ENCODE assay signal across 8 cellular contexts in genomic region chr14:104665663-104666522, GRCh38. TPM values are rescaled to one million over a fixed set of nuclear protein-coding genes. Genes with fewer than 3 reads are reported as not detected.
DNase-seq lines count a peak whose midpoint lies in the region; ATAC-seq and TF ChIP-seq lines count a peak whose summit lies in the region.

No MANE protein-coding gene starts in this region.

- peak; percentile 61 for DNase-seq in Right ventricle myocardium superior
- no peak for DNase-seq in cardiac septum (ENCODE audit: low spot score)
- peak; percentile 48 for DNase-seq in activated CD4-positive, CD25-positive, alpha-beta regulatory T cell treated with anti-CD3 and anti-CD28 coated beads, Interleukin-2, amount 50 U/mL, for 72 hours
- peak; percentile 36 for DNase-seq in epithelial cell of esophagus (ENCODE audit: low read depth)
- peak; percentile 76 for DNase-seq in neural crest cell (ENCODE audit: low read depth, low spot score)
- DNase-seq in GM19238 (ENCODE audit: insufficient read length, low spot score): no peak
- no peak for DNase-seq in NCI-H187 treated with DMSO at 0.1 percent for 48 hours (lab: John Stamatoyannopoulos, UW)

- peak overlapping the region; percentile 96 for H3K27ac Mint-ChIP-seq in neural crest cell (ENCODE audit: unreplicated experiment)

- TF ChIP-seq CTCF in epithelial cell of esophagus (IDR thresholded peaks at IDR 0.05; ENCODE audit: insufficient read depth, low read depth, low read length, missing control alignments) (peak; percentile 49), neural crest cell (conservative IDR thresholded peaks at IDR 0.05) (peak; percentile 50)

- peaks cover 45% of the 10 kb centered on the region for H3K4me1 Mint-ChIP-seq in neural crest cell

- ATAC-seq in Right ventricle myocardium superior (ENCODE audit: poor library complexity) (peak; percentile 83), GM21515 (IDR thresholded peaks at IDR 0.05; ENCODE audit: unreplicated experiment) (no peak)

- peak overlapping the region; percentile 75 for H3K4me3 Mint-ChIP-seq in neural crest cell

- no peaks in the 10 kb centered on the region for H3K27me3 Mint-ChIP-seq in neural crest cell (ENCODE audit: low read depth)

- peaks cover 8% of the 10 kb centered on the region for H3K36me3 Mint-ChIP-seq in neural crest cell (ENCODE audit: low read depth)

- intact Hi-C loops in Right ventricle myocardium superior (cut with DNase I) (no loop called here), cardiac septum (cut with DNase I) (no loop called here)

- no peak overlapping the region for H3K4me3 ChIP-seq in epithelial cell of esophagus (ENCODE audit: low read length)

- H3K9me3 Mint-ChIP-seq in neural crest cell: peaks cover 6% of the 10 kb centered on the region

RNA-seq across cellular contexts. Expression of gene INF2, which starts 23.5 kb away (rescaled TPM):
- total RNA-seq in Right ventricle myocardium superior (28.3 TPM), cardiac septum (41.2 TPM), neural crest cell (60.6 and 61.7 TPM in 2 replicates)

RNA-seq across cellular contexts. Expression of gene ADSS1, which starts 58.1 kb away (rescaled TPM):
- total RNA-seq in Right ventricle myocardium superior (215 TPM), cardiac septum (114 TPM), neural crest cell (4.4 and 5.0 TPM in 2 replicates)

Comparison
In these comparisons a context has a peak if more than half of its experiments do, and no peak if none do; other contexts are left out.
1. DNase-seq: peak in Right ventricle myocardium superior (single experiment), activated CD4-positive, CD25-positive, alpha-beta regulatory T cell treated with anti-CD3 and anti-CD28 coated beads, Interleukin-2, amount 50 U/mL, for 72 hours (single experiment), epithelial cell of esophagus (single experiment) and neural crest cell (single experiment); none in cardiac septum (single experiment), GM19238 (single experiment) and NCI-H187 treated with DMSO at 0.1 percent for 48 hours (single experiment).
2. RNA of gene ADSS1, which starts 58.1 kb away (total RNA-seq): 215 TPM in Right ventricle myocardium superior (single experiment) and 114 TPM in cardiac septum (single experiment); 4.4 to 5.0 TPM in neural crest cell; every median in the first group is over 10 times any median in the second.